19 cellular contexts compared by ENCODE assay signal in genomic region chr1:200892958-200893357, GRCh38. TPM values are rescaled to one million over a fixed set of nuclear protein-coding genes. Genes with fewer than 3 reads are reported as not detected.
DNase-seq lines count a peak whose midpoint lies in the region; ATAC-seq, FAIRE-seq and TF ChIP-seq lines count a peak whose summit lies in the region.
"Had no signal": no experiment of that assay in that cellular context is flagged by ENCODE, and none has a peak within 500 bp of the region (broad histone marks: within the 10 kb centered on the region; RNA-seq: fewer than 3 reads in every experiment).

No MANE protein-coding gene starts in this region.

- H3K4me3 ChIP-seq in astrocyte (ENCODE audit: insufficient read depth, low read depth, low read length) (no peak overlapping the region), kidney epithelial cell (ENCODE audit: low read depth, low read length) (peak overlapping the region; percentile 77), transverse colon (peak overlapping the region in 1 of 4 donors; percentile 24)
- H3K4me3 ChIP-seq: esophagus squamous epithelium, right atrium auricular region, thoracic aorta had no signal

- no peak overlapping the region for H3K27ac ChIP-seq in astrocyte (ENCODE audit: low read depth, low read length)
- H3K27ac ChIP-seq in transverse colon: peak overlapping the region; percentile 90 to 96 (median 91)
- H3K27ac ChIP-seq: right atrium auricular region, thoracic aorta had no signal

- no peaks in the 10 kb centered on the region for H3K9me3 ChIP-seq in astrocyte (ENCODE audit: insufficient read depth, low read depth, low read length)
- no peaks in the 10 kb centered on the region for H3K9me3 ChIP-seq in transverse colon
- H3K9me3 ChIP-seq: esophagus squamous epithelium, right atrium auricular region, thoracic aorta had no signal

- peaks cover 7% of the 10 kb centered on the region for H3K27me3 ChIP-seq in astrocyte (ENCODE audit: insufficient read depth, low read length)
- H3K27me3 ChIP-seq in kidney epithelial cell (ENCODE audit: control insufficient read depth, insufficient read depth, low read length): no peaks in the 10 kb centered on the region
- H3K27me3 ChIP-seq in transverse colon: peaks cover 14% of the 10 kb centered on the region

- H3K4me1 ChIP-seq in astrocyte (ENCODE audit: insufficient read depth, low read length): peaks cover 22% of the 10 kb centered on the region
- H3K4me1 ChIP-seq in transverse colon: peaks cover 0 to 56% (median 40%) of the 10 kb centered on the region in 4 donors

- no peak overlapping the region for H3K9ac ChIP-seq in astrocyte (ENCODE audit: low read length)

- ATAC-seq in HG03175 (IDR thresholded peaks at IDR 0.05; ENCODE audit: unreplicated experiment): peak; percentile 19
- no peak for ATAC-seq in HG03342 (IDR thresholded peaks at IDR 0.05; ENCODE audit: unreplicated experiment)

- H3K27ac Mint-ChIP-seq in astrocyte (ENCODE audit: unreplicated experiment): no peak overlapping the region
- no peak overlapping the region for H3K27ac Mint-ChIP-seq in activated CD4-positive, alpha-beta memory T cell treated with anti-CD3 and anti-CD28 coated beads for 36 hours
- H3K27ac Mint-ChIP-seq: naive B cell; T-helper 1 cell treated with Interleukin-12 subunit alpha and Interleukin-12 subunit beta and Interleukin-4 antibody, amounts not matched to agents 30 μg/mL and 1 μg/mL, for 36 hours had no signal

- TF ChIP-seq POLR2A in transverse colon (IDR thresholded peaks at IDR 0.05): no peak

- POLR2A ChIA-PET in activated CD4-positive, alpha-beta memory T cell treated with anti-CD3 and anti-CD28 coated beads for 36 hours (lab: Charles Lee): no interaction called here

- TF ChIP-seq CTCF in astrocyte (IDR thresholded peaks at IDR 0.05; ENCODE audit: insufficient read depth, low read depth, low read length) (no peak), kidney epithelial cell (IDR thresholded peaks at IDR 0.05; ENCODE audit: insufficient read depth, low read length, poor library complexity, severe bottlenecking) (no peak), transverse colon (IDR thresholded peaks at IDR 0.05) (no peak)

- H3K4me1 Mint-ChIP-seq in astrocyte (ENCODE audit: low read depth, unreplicated experiment): peaks cover 31% of the 10 kb centered on the region
- H3K4me1 Mint-ChIP-seq in activated CD4-positive, alpha-beta memory T cell treated with anti-CD3 and anti-CD28 coated beads for 36 hours (ENCODE audit: low read depth): peaks cover 39% of the 10 kb centered on the region

- intact Hi-C loops in transverse colon (cut with DNase I; ENCODE audit: low total_unique reads): no loop called here
- intact Hi-C loops in activated CD4-positive, alpha-beta memory T cell treated with anti-CD3 and anti-CD28 coated beads for 36 hours (cut with micrococcal nuclease): no loop called here

- DNase-seq in astrocyte (ENCODE audit: low read depth): no peak
- DNase-seq in kidney epithelial cell (ENCODE audit: low read depth): no peak
- no peak for DNase-seq in transverse colon
- no peak for DNase-seq in SW480 (ENCODE audit: low spot score)
- no peak for DNase-seq in activated CD4-positive, alpha-beta memory T cell treated with anti-CD3 and anti-CD28 coated beads for 36 hours
- DNase-seq: activated gamma-delta T cell treated with Interleukin-2 at 50 U/mL for 16 hours, anterior cingulate cortex, cortex of kidney, esophagus squamous epithelium, head of caudate nucleus, naive B cell, NCI-H1092 treated with DMSO at 0.1 percent for 48 hours, NCI-H2171 treated with DMSO at 0.1 percent for 48 hours, NCI-H82 had no signal

- H3K4me3 Mint-ChIP-seq in astrocyte (ENCODE audit: unreplicated experiment): peak overlapping the region; percentile 90
- no peak overlapping the region for H3K4me3 Mint-ChIP-seq in activated CD4-positive, alpha-beta memory T cell treated with anti-CD3 and anti-CD28 coated beads for 36 hours
- H3K4me3 Mint-ChIP-seq: T-helper 1 cell treated with Interleukin-12 subunit alpha and Interleukin-12 subunit beta and Interleukin-4 antibody, amounts not matched to agents 30 μg/mL and 1 μg/mL, for 36 hours had no signal

- peaks cover 5% of the 10 kb centered on the region for H3K27me3 Mint-ChIP-seq in astrocyte (ENCODE audit: low read depth, unreplicated experiment)
- peaks cover 38% of the 10 kb centered on the region for H3K27me3 Mint-ChIP-seq in activated CD4-positive, alpha-beta memory T cell treated with anti-CD3 and anti-CD28 coated beads for 36 hours

- H3K79me2 ChIP-seq in astrocyte (ENCODE audit: insufficient read depth, low read length): no peaks in the 10 kb centered on the region

- H3K36me3 ChIP-seq in astrocyte (ENCODE audit: insufficient read depth, low read length): no peaks in the 10 kb centered on the region
- no peaks in the 10 kb centered on the region for H3K36me3 ChIP-seq in kidney epithelial cell (ENCODE audit: control insufficient read depth, insufficient read depth, low read length)
- no peaks in the 10 kb centered on the region for H3K36me3 ChIP-seq in transverse colon
- H3K36me3 ChIP-seq: right atrium auricular region, thoracic aorta had no signal

- CTCF ChIA-PET in activated CD4-positive, alpha-beta memory T cell treated with anti-CD3 and anti-CD28 coated beads for 36 hours (lab: Charles Lee): no interaction called here

- no peak overlapping the region for H3K4me2 ChIP-seq in astrocyte (ENCODE audit: low read length)

- in situ Hi-C loops in transverse colon (cut with MboI; ENCODE audit: low pct_ligation_motif_present in 1 of 4, low pct_unique_long_range_greater_than_20kb in 1 of 4, low sequenced_read_pairs in 3 of 4): loop anchor here in 1 of 4 donors (10.0 kb wide), 1 partner anchor 142 kb away; no protein-coding TSS in a partner anchor

- no peak overlapping the region for H2AFZ ChIP-seq in astrocyte (ENCODE audit: low read depth, low read length)

- no peaks in the 10 kb centered on the region for H3K36me3 Mint-ChIP-seq in astrocyte (ENCODE audit: low read depth, unreplicated experiment)
- H3K36me3 Mint-ChIP-seq in activated CD4-positive, alpha-beta memory T cell treated with anti-CD3 and anti-CD28 coated beads for 36 hours: no peaks in the 10 kb centered on the region
- H3K36me3 Mint-ChIP-seq: naive B cell had no signal

- FAIRE-seq in astrocyte (lab: Jason Lieb, UNC): no peak

- no peaks in the 10 kb centered on the region for H4K20me1 ChIP-seq in astrocyte (ENCODE audit: insufficient read depth, low read length)

- no peak for TF ChIP-seq EP300 in transverse colon (IDR thresholded peaks at IDR 0.05; ENCODE audit: low read depth)

- H3K9me3 Mint-ChIP-seq in astrocyte (ENCODE audit: unreplicated experiment): peaks cover 4% of the 10 kb centered on the region
- no peaks in the 10 kb centered on the region for H3K9me3 Mint-ChIP-seq in activated CD4-positive, alpha-beta memory T cell treated with anti-CD3 and anti-CD28 coated beads for 36 hours
- H3K9me3 Mint-ChIP-seq: naive B cell; T-helper 1 cell treated with Interleukin-12 subunit alpha and Interleukin-12 subunit beta and Interleukin-4 antibody, amounts not matched to agents 30 μg/mL and 1 μg/mL, for 36 hours had no signal

RNA-seq across cellular contexts. Expression of gene INAVA, which starts 1.7 kb away (rescaled TPM):
- total RNA-seq in astrocyte (9.5 and 10.3 TPM in 2 replicates), kidney epithelial cell (185 and 292 TPM in 2 replicates), transverse colon (100 to 1,000 TPM; 139 to 609 (median 265) TPM)
- total RNA-seq in activated CD4-positive, alpha-beta memory T cell treated with anti-CD3 and anti-CD28 coated beads for 36 hours: not detected
- total RNA-seq: right atrium auricular region had no signal

RNA-seq across cellular contexts. Expression of gene GPR25, which starts 20.2 kb away (rescaled TPM):
- total RNA-seq in astrocyte: not detected in 2 replicates
- not detected in 2 replicates for total RNA-seq in kidney epithelial cell
- under 1 TPM in 1 of 4 donors, not detected in 3; 0.48 TPM for total RNA-seq in transverse colon
- not detected for total RNA-seq in activated CD4-positive, alpha-beta memory T cell treated with anti-CD3 and anti-CD28 coated beads for 36 hours
- total RNA-seq: right atrium auricular region, thoracic aorta had no signal

Comparison
In these comparisons a context has a peak if more than half of its experiments do, and no peak if none do; other contexts are left out.
1. RNA of gene INAVA, which starts 1.7 kb away (total RNA-seq): 139 to 609 TPM in transverse colon and 185 to 292 TPM in kidney epithelial cell; 9.5 to 10.3 TPM in astrocyte and not detected in activated CD4-positive, alpha-beta memory T cell treated with anti-CD3 and anti-CD28 coated beads for 36 hours; every median in the first group is over 10 times any median in the second.